Comparison of ENCODE assay signal across 8 cellular contexts in genomic region chr2:64653174-64654062, GRCh38. TPM values are rescaled to one million over a fixed set of nuclear protein-coding genes. Genes with fewer than 3 reads are reported as not detected.
DNase-seq lines count a peak whose midpoint lies in the region; ATAC-seq and TF ChIP-seq lines count a peak whose summit lies in the region.

Gene SERTAD2 (minus strand): TSS chr2:64653913. CDS start chr2:64636871, 17,042 bp downstream.

- peaks cover 7% of the 10 kb centered on the region for H3K27me3 ChIP-seq in DND-41 (ENCODE audit: insufficient read depth, low read length, poor library complexity)
- no peaks in the 10 kb centered on the region for H3K27me3 ChIP-seq in GM23248 (replicated peaks; ENCODE audit: insufficient read depth)
- no peaks in the 10 kb centered on the region for H3K27me3 ChIP-seq in subcutaneous abdominal adipose tissue (ENCODE audit: control insufficient read depth in 5 of 5, insufficient read depth in 4 of 5, low read length in 5 of 5)

- H3K9ac ChIP-seq in DND-41 (ENCODE audit: low read depth, low read length) (peak within 1 kb of the TSS; percentile 89), GM23248 (peak within 1 kb of the TSS; percentile 98), subcutaneous abdominal adipose tissue (ENCODE audit: low read length in 5 of 5) (peak within 1 kb of the TSS; percentile 84 to 95 (median 87))

- H3K27ac ChIP-seq in DND-41 (ENCODE audit: low read length) (peak within 1 kb of the TSS; percentile 84), GM23248 (peak within 1 kb of the TSS; percentile 97), subcutaneous abdominal adipose tissue (ENCODE audit: low read depth, low read length) (peak within 1 kb of the TSS; percentile 99)

- TF ChIP-seq POLR2A in Raji (IDR thresholded peaks at IDR 0.05; ENCODE audit: insufficient read depth, low read depth, low read length) = peak; percentile 85

- peak; percentile 34 for TF ChIP-seq CTCF in DND-41 (IDR thresholded peaks at IDR 0.05; ENCODE audit: borderline replicate concordance, extremely low read depth, low read length, poor library complexity, severe bottlenecking)
- TF ChIP-seq CTCF in neural crest cell (conservative IDR thresholded peaks at IDR 0.05) = no peak

- H3F3A ChIP-seq in GM23248 (ENCODE audit: insufficient read depth) = peaks cover 36% of the 10 kb centered on the region

- H3K9me2 ChIP-seq in GM23248 (ENCODE audit: insufficient read depth) = no peaks in the 10 kb centered on the region

- in situ Hi-C loops in GM23248 (cut with MboI) = no loop called here

- 1% methylated on average over 45 to 63 of the region's 107 CpGs for WGBS in GM23248 (ENCODE audit: low coverage in 1 of 2, low lambda C conversion rate in 2 of 2, missing lambda C conversion rate in 2 of 2), 2 experiments

- peak within 1 kb of the TSS; percentile 95 for H2AFZ ChIP-seq in DND-41 (ENCODE audit: low read depth, low read length)
- H2AFZ ChIP-seq in GM23248 = peak within 1 kb of the TSS; percentile 72

- H3K36me3 ChIP-seq in DND-41 (ENCODE audit: insufficient read depth, low read length) = no peaks in the 10 kb centered on the region
- no peaks in the 10 kb centered on the region for H3K36me3 ChIP-seq in GM23248 (ENCODE audit: low read depth)
- H3K36me3 ChIP-seq in subcutaneous abdominal adipose tissue (ENCODE audit: control insufficient read depth in 5 of 5, insufficient read depth in 5 of 5, low read length in 5 of 5) = no peaks in the 10 kb centered on the region

- H4K20me1 ChIP-seq in DND-41 (ENCODE audit: insufficient read depth, low read length) = peaks cover 27% of the 10 kb centered on the region
- peaks cover 30% of the 10 kb centered on the region; the same call in 1 of the 2 replicates for H4K20me1 ChIP-seq in GM23248 (ENCODE audit: insufficient read depth)

- H3K4me3 ChIP-seq in DND-41 (ENCODE audit: low read depth in 1 of 2, low read length in 2 of 2) = peak within 1 kb of the TSS; percentile 78 to 79
- peak within 1 kb of the TSS; percentile 87 for H3K4me3 ChIP-seq in GM23248
- H3K4me3 ChIP-seq in subcutaneous abdominal adipose tissue (ENCODE audit: low read depth in 1 of 5, low read length in 5 of 5) = peak within 1 kb of the TSS; percentile 83 to 90 (median 89)

- H3K27ac Mint-ChIP-seq in neural crest cell (ENCODE audit: unreplicated experiment) = peak within 1 kb of the TSS; percentile 95

- H3K9me3 ChIP-seq in DND-41 (ENCODE audit: insufficient read depth, low read length, severe bottlenecking) (no peaks in the 10 kb centered on the region), GM23248 (ENCODE audit: low read depth) (no peaks in the 10 kb centered on the region), subcutaneous abdominal adipose tissue (ENCODE audit: control insufficient read depth in 5 of 5, low read length in 5 of 5) (no peaks in the 10 kb centered on the region)

- peaks cover 41% of the 10 kb centered on the region for H3K79me2 ChIP-seq in DND-41 (ENCODE audit: insufficient read depth, low read length)
- H3K79me2 ChIP-seq in GM23248 (ENCODE audit: insufficient read depth) = peaks cover 52% of the 10 kb centered on the region

- peak; percentile 82 for ATAC-seq in DND-41 (ENCODE audit: insufficient read depth, low read depth)

- H3K4me2 ChIP-seq in DND-41 (ENCODE audit: insufficient read depth, low read length) (peak within 1 kb of the TSS; percentile 78), GM23248 (ENCODE audit: unreplicated experiment) (peak within 1 kb of the TSS; percentile 94)

- H3K27me3 Mint-ChIP-seq in neural crest cell (ENCODE audit: low read depth) = no peaks in the 10 kb centered on the region

- DNase-seq in DND-41 (peak; percentile 85), GM23248 (peak; percentile 94), LoVo (ENCODE audit: low spot score) (peak; percentile 87), fibroblast of the conjunctiva (ENCODE audit: low read depth) (peak; percentile 75), neural crest cell (ENCODE audit: low read depth, low spot score) (peak; percentile 72)
- DNase-seq in activated T-helper 9 cell treated with anti-CD3 and anti-CD28 coated beads, Interleukin-2, amount 50 U/mL, for 16 hours (ENCODE audit: low read depth) = peak; percentile 78

- H3K4me1 Mint-ChIP-seq in neural crest cell = peaks cover 56% of the 10 kb centered on the region

- H3K4me1 ChIP-seq in DND-41 (ENCODE audit: insufficient read depth, low read length) = peaks cover 46% of the 10 kb centered on the region
- H3K4me1 ChIP-seq in GM23248 (ENCODE audit: insufficient read depth) = peaks cover 46% of the 10 kb centered on the region
- H3K4me1 ChIP-seq in subcutaneous abdominal adipose tissue (ENCODE audit: control insufficient read depth in 5 of 5, insufficient read depth in 5 of 5, low read length in 5 of 5) = peaks cover 6 to 54% (median 47%) of the 10 kb centered on the region in 5 donors

- no peaks in the 10 kb centered on the region for H3K36me3 Mint-ChIP-seq in neural crest cell (ENCODE audit: low read depth)

- H3K4me3 Mint-ChIP-seq in neural crest cell = peak within 1 kb of the TSS; percentile 95

- H3K9me3 Mint-ChIP-seq in neural crest cell = no peaks in the 10 kb centered on the region

RNA-seq across cellular contexts. Expression of gene SERTAD2, which starts in this region (rescaled TPM):
- 18.5 and 21.0 TPM in 2 replicates for total RNA-seq in GM23248 (2014; rRNA removed; shearing (Covaris generic))
- polyA plus RNA-seq in GM23248 (2016; fragmentation: Nextera tagmentation; extraction: Ambion mirVana) = 26.8 and 30.0 TPM in 2 replicates
- 16.8 and 18.6 TPM in 2 replicates for total RNA-seq in neural crest cell

Comparison
In these comparisons a context has a peak if more than half of its experiments do, and no peak if none do; other contexts are left out.
1. Peak in every context shown above with its lines: DNase-seq, ATAC-seq, H3K4me3 ChIP-seq and H3K27ac ChIP-seq.